ENCODE assay signal across 21 cellular contexts in the genomic region with DNA sequence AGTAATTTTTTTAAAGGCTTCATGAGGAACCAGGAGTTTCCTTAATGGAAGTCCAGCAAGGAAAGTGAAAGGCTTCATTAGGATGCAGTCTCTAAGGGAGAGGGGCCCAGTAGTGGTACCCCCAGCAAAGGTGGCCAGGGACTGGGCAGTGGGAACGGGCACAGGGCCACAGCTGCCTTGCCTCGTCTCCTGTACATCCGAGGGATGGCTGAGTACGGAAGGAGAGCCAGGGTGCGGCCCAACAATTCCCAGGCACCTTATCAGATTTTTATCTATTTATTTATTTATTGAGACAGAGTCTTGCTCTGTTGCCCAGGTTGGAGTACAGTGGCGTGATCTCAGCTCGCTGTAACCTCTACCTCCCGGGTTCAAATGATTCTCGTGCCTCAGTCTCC. TPM values are rescaled to one million over a fixed set of nuclear protein-coding genes. Genes with fewer than 3 reads are reported as not detected.
"Had no signal": no experiment of that assay in that cellular context is flagged by ENCODE, and none has a peak within 500 bp of the region (broad histone marks: within the 10 kb centered on the region; RNA-seq: fewer than 3 reads in every experiment).

No MANE protein-coding gene starts in this region.

- H3K36me3 Mint-ChIP-seq: activated naive CD8-positive, alpha-beta T cell treated with anti-CD3 and anti-CD28 coated beads, Interleukin-2, amount 10 ng/mL, durations not matched to agents 7 days and 5 days; brain; naive thymus-derived CD4-positive, alpha-beta T cell; WTC11 had no signal

- H3K9me3 ChIP-seq: gastroesophageal sphincter, mucosa of descending colon, neutrophil, thoracic aorta had no signal

- H3K4me3 Mint-ChIP-seq: activated CD8-positive, alpha-beta T cell treated with anti-CD3 and anti-CD28 coated beads for 36 hours; activated naive CD8-positive, alpha-beta T cell treated with anti-CD3 and anti-CD28 coated beads, Interleukin-2, amount 10 ng/mL, durations not matched to agents 7 days and 5 days; activated T-cell treated with anti-CD3 and anti-CD28 coated beads, Interleukin-2, amount 50 U/mL, for 72 hours; brain; dendritic cell treated with granulocyte-macrophage colony-stimulating factor and Interleukin-4, amounts not matched to agents 40 ng/mL and 50 ng/mL, for 4 days; effector memory CD8-positive, alpha-beta T cell; naive thymus-derived CD4-positive, alpha-beta T cell; stimulated activated naive CD8-positive, alpha-beta T cell treated with anti-CD3 and anti-CD28 coated beads, Interleukin-15, amount 100 ng/mL, for 72 hours; WTC11 had no signal

- ATAC-seq: activated CD8-positive, alpha-beta T cell treated with anti-CD3 and anti-CD28 coated beads for 36 hours; activated T-cell treated with anti-CD3 and anti-CD28 coated beads, Interleukin-2, amount 50 U/mL, for 72 hours; effector memory CD8-positive, alpha-beta T cell; mucosa of descending colon; naive thymus-derived CD4-positive, alpha-beta T cell; stimulated activated naive CD8-positive, alpha-beta T cell treated with anti-CD3 and anti-CD28 coated beads, Interleukin-15, amount 100 ng/mL, for 72 hours; WTC11 had no signal

- H3K4me3 ChIP-seq: gastroesophageal sphincter, mucosa of descending colon, smooth muscle cell, thoracic aorta had no signal

- H3K27ac Mint-ChIP-seq: activated CD8-positive, alpha-beta T cell treated with anti-CD3 and anti-CD28 coated beads for 36 hours; activated naive CD8-positive, alpha-beta T cell treated with anti-CD3 and anti-CD28 coated beads, Interleukin-2, amount 10 ng/mL, durations not matched to agents 7 days and 5 days; activated T-cell treated with anti-CD3 and anti-CD28 coated beads, Interleukin-2, amount 50 U/mL, for 72 hours; brain; dendritic cell treated with granulocyte-macrophage colony-stimulating factor and Interleukin-4, amounts not matched to agents 40 ng/mL and 50 ng/mL, for 4 days; naive thymus-derived CD4-positive, alpha-beta T cell; stimulated activated naive CD8-positive, alpha-beta T cell treated with anti-CD3 and anti-CD28 coated beads, Interleukin-15, amount 100 ng/mL, for 72 hours; WTC11 had no signal

- H3K27me3 Mint-ChIP-seq: activated CD8-positive, alpha-beta T cell treated with anti-CD3 and anti-CD28 coated beads for 36 hours had no signal

- H3K36me3 ChIP-seq: gastroesophageal sphincter, neutrophil, thoracic aorta had no signal

- H3K27me3 ChIP-seq: gastroesophageal sphincter had no signal

- H3K4me1 Mint-ChIP-seq: stimulated activated naive CD8-positive, alpha-beta T cell treated with anti-CD3 and anti-CD28 coated beads, Interleukin-15, amount 100 ng/mL, for 72 hours had no signal

- H3K27ac ChIP-seq: neutrophil, thoracic aorta had no signal

- DNase-seq: activated CD4-positive, alpha-beta T cell treated with anti-CD3 and anti-CD28 coated beads for 48 hours; activated CD8-positive, alpha-beta T cell treated with anti-CD3 and anti-CD28 coated beads for 36 hours; activated naive CD4-positive, alpha-beta T cell; activated naive CD8-positive, alpha-beta T cell treated with anti-CD3 and anti-CD28 coated beads, Interleukin-2, amount 10 ng/mL, durations not matched to agents 7 days and 5 days; activated T-cell treated with anti-CD3 and anti-CD28 coated beads, Interleukin-2, amount 50 U/mL, for 72 hours; cerebellar nuclear complex; effector memory CD8-positive, alpha-beta T cell; hippocampal formation; mucosa of descending colon; naive thymus-derived CD4-positive, alpha-beta T cell; retina; stimulated activated naive CD8-positive, alpha-beta T cell treated with anti-CD3 and anti-CD28 coated beads, Interleukin-15, amount 100 ng/mL, for 72 hours; SW 1271 had no signal

- H3K9me3 Mint-ChIP-seq: activated CD8-positive, alpha-beta T cell treated with anti-CD3 and anti-CD28 coated beads for 36 hours; activated naive CD8-positive, alpha-beta T cell treated with anti-CD3 and anti-CD28 coated beads, Interleukin-2, amount 10 ng/mL, durations not matched to agents 7 days and 5 days; activated T-cell treated with anti-CD3 and anti-CD28 coated beads, Interleukin-2, amount 50 U/mL, for 72 hours; brain; dendritic cell treated with granulocyte-macrophage colony-stimulating factor and Interleukin-4, amounts not matched to agents 40 ng/mL and 50 ng/mL, for 4 days; effector memory CD8-positive, alpha-beta T cell; naive thymus-derived CD4-positive, alpha-beta T cell; stimulated activated naive CD8-positive, alpha-beta T cell treated with anti-CD3 and anti-CD28 coated beads, Interleukin-15, amount 100 ng/mL, for 72 hours; WTC11 had no signal

RNA-seq across cellular contexts. Expression of a gene that starts 14.5 kb away (rescaled TPM):
- total RNA-seq: activated CD8-positive, alpha-beta T cell treated with anti-CD3 and anti-CD28 coated beads for 36 hours had no signal

RNA-seq across cellular contexts. Expression of a gene that starts 23.4 kb away (rescaled TPM):
- total RNA-seq: lung microvascular endothelial cell had no signal
